Comparison of ENCODE assay signal across 25 cellular contexts in genomic region chr14:87312138-87312537, GRCh38.
"Had no signal": no experiment of that assay in that cellular context is flagged by ENCODE, and none has a peak within 500 bp of the region (broad histone marks: within the 10 kb centered on the region; RNA-seq: fewer than 3 reads in every experiment).

No MANE protein-coding gene starts in this region.

- H3K9ac ChIP-seq: SK-N-SH had no signal

- H3K4me3 ChIP-seq: ascending aorta, body of pancreas, Peyer's patch, SJCRH30 had no signal

- H3K4me1 ChIP-seq: ascending aorta, body of pancreas, Peyer's patch, SJCRH30 had no signal

- H3K27ac ChIP-seq: ascending aorta, body of pancreas, Peyer's patch, RWPE1, SJCRH30 had no signal

- H3K27me3 ChIP-seq: ascending aorta, body of pancreas, Peyer's patch, SJCRH30 had no signal

- H3K36me3 ChIP-seq: ascending aorta, Peyer's patch, SJCRH30 had no signal

- DNase-seq: activated CD4-positive, alpha-beta T cell treated with anti-CD3 and anti-CD28 coated beads for 48 hours; activated CD4-positive, alpha-beta T cell treated with anti-CD3 and anti-CD28 coated beads, Interleukin-2, amount 50 U/mL, for 4 hours; activated CD4-positive, CD25-positive, alpha-beta regulatory T cell treated with anti-CD3 and anti-CD28 coated beads, Interleukin-2, amount 50 U/mL, for 72 hours; activated CD8-positive, alpha-beta memory T cell treated with anti-CD3 and anti-CD28 coated beads, Interleukin-2, amount 10 ng/mL, durations not matched to agents 7 days and 5 days; activated effector memory CD4-positive, alpha-beta T cell treated with Interleukin-2 at 50 U/mL for 16 hours; activated naive CD4-positive, alpha-beta T cell treated with Interleukin-2 at 50 U/mL for 16 hours; activated naive CD8-positive, alpha-beta T cell treated with anti-CD3 and anti-CD28 coated beads, Interleukin-2, amount 50 U/mL, for 24 hours; activated T-cell treated with anti-CD3 and anti-CD28 coated beads, Interleukin-2, amount 50 U/mL, for 24 hours; amniotic stem cell; body of pancreas; KBM-7; NCI-H1092; NCI-H1436 treated with DMSO at 0.1 percent for 48 hours; NCI-H2029; NCI-H2107; NCI-H2171 treated with DMSO at 0.1 percent for 48 hours; NCI-H226; NCI-H526; Peyer's patch; Right ventricle myocardium superior; SJCRH30; SK-N-SH; T-helper 1 cell had no signal

- H3K9me3 ChIP-seq: ascending aorta, body of pancreas, Peyer's patch, SJCRH30, SK-N-SH had no signal

- H3K4me2 ChIP-seq: SK-N-SH had no signal
